Comparison of ENCODE assay signal across 1 cellular context in the genomic region with DNA sequence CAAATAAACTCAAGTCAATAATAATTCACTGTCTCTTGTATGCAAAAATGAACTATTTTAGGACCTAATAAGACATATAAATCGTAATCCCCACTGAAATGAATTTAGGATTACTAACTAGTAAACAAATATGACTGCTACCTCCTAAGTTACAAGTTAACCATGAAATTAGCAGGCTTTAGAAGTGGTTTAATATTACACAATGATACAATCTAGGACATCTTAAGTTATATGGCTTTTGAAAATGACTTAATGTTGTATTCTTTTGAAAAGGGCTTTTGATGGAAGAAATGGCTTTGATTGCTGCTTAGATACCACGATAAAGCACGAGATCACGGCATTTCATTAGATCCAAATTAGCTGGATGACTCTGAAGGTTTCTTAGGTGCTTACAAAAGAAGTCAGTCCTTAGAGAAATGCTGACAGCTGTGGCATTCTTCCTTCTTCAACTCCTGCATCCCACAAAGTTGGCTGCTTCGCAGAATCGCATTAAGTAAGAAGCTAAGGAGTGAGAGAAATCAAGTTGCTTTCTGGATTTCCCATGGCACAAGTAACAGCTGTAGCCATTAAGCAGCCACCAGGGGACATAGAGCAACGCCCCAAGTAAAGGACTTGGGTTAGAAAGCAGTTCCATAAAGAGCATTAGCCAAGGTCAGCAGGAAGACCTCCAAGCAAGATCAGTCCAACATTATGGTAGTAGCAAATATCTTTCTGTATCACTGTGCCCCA.
TF ChIP-seq lines count a peak whose summit lies in the region.

No MANE protein-coding gene starts in this region.

TF ChIP-seq in GM23338, 12 proteins besides CTCF, POLR2A, EP300 and RAD21:
- TF ChIP-seq, protein P1, sequence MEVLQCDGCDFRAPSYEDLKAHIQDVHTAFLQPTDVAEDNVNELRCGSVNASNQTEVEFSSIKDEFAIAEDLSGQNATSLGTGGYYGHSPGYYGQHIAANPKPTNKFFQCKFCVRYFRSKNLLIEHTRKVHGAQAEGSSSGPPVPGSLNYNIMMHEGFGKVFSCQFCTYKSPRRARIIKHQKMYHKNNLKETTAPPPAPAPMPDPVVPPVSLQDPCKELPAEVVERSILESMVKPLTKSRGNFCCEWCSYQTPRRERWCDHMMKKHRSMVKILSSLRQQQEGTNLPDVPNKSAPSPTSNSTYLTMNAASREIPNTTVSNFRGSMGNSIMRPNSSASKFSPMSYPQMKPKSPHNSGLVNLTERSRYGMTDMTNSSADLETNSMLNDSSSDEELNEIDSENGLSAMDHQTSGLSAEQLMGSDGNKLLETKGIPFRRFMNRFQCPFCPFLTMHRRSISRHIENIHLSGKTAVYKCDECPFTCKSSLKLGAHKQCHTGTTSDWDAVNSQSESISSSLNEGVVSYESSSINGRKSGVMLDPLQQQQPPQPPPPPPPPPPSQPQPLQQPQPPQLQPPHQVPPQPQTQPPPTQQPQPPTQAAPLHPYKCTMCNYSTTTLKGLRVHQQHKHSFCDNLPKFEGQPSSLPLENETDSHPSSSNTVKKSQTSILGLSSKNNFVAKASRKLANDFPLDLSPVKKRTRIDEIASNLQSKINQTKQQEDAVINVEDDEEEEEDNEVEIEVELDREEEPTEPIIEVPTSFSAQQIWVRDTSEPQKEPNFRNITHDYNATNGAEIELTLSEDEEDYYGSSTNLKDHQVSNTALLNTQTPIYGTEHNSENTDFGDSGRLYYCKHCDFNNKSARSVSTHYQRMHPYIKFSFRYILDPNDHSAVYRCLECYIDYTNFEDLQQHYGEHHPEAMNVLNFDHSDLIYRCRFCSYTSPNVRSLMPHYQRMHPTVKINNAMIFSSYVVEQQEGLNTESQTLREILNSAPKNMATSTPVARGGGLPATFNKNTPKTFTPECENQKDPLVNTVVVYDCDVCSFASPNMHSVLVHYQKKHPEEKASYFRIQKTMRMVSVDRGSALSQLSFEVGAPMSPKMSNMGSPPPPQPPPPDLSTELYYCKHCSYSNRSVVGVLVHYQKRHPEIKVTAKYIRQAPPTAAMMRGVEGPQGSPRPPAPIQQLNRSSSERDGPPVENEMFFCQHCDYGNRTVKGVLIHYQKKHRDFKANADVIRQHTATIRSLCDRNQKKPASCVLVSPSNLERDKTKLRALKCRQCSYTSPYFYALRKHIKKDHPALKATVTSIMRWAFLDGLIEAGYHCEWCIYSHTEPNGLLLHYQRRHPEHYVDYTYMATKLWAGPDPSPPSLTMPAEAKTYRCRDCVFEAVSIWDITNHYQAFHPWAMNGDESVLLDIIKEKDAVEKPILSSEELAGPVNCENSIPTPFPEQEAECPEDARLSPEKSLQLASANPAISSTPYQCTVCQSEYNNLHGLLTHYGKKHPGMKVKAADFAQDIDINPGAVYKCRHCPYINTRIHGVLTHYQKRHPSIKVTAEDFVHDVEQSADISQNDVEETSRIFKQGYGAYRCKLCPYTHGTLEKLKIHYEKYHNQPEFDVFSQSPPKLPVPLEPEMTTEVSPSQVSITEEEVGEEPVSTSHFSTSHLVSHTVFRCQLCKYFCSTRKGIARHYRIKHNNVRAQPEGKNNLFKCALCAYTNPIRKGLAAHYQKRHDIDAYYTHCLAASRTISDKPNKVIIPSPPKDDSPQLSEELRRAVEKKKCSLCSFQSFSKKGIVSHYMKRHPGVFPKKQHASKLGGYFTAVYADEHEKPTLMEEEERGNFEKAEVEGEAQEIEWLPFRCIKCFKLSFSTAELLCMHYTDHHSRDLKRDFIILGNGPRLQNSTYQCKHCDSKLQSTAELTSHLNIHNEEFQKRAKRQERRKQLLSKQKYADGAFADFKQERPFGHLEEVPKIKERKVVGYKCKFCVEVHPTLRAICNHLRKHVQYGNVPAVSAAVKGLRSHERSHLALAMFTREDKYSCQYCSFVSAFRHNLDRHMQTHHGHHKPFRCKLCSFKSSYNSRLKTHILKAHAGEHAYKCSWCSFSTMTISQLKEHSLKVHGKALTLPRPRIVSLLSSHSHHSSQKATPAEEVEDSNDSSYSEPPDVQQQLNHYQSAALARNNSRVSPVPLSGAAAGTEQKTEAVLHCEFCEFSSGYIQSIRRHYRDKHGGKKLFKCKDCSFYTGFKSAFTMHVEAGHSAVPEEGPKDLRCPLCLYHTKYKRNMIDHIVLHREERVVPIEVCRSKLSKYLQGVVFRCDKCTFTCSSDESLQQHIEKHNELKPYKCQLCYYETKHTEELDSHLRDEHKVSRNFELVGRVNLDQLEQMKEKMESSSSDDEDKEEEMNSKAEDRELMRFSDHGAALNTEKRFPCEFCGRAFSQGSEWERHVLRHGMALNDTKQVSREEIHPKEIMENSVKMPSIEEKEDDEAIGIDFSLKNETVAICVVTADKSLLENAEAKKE (CRISPR knock-in tag; IDR thresholded peaks at IDR 0.05) = no peak
